Comparison of ENCODE assay signal across 17 cellular contexts in the genomic region with DNA sequence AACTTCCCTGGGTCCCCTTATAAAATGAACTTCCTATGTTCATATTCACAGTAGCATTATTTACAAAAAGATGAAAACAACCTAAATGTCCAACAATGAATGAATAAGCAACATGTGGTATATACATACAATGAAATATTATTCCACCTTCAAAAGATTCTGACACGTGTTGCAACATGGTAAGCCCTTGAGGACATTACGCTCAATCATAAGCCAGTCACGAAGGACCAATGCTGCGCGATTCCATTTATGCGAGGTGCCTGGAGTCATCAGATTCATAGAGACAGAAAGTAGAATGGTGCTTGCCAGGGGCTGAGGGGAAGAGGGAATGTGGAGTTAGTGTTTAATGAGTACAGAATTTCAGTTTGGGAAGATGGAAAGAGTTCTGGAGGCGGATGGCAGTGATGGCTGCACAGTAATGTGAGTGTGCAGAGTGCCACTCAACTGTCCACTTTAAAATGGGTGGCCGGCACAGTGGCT.
"Had no signal": no experiment of that assay in that cellular context is flagged by ENCODE, and none has a peak within 500 bp of the region (broad histone marks: within the 10 kb centered on the region; RNA-seq: fewer than 3 reads in every experiment).

No MANE protein-coding gene starts in this region.

- H3K9ac ChIP-seq: parathyroid adenoma had no signal

- H3K4me3 ChIP-seq: hepatocyte, prostate gland, spleen, stomach, thoracic aorta, transverse colon had no signal

- H3K27me3 ChIP-seq: foreskin keratinocyte, hepatocyte, transverse colon had no signal

- H3K36me3 ChIP-seq: prostate gland, spleen, stomach, thoracic aorta, transverse colon had no signal

- H3K27ac ChIP-seq: foreskin keratinocyte, hepatocyte, parathyroid adenoma, prostate gland, spleen, stomach, thoracic aorta, transverse colon had no signal

- H3K36me3 Mint-ChIP-seq: naive B cell; stimulated activated naive B cell treated with anti-CD40 and anti-IgM and Interleukin-4, amounts not matched to agents 10 μg/mL and 1 μg/mL and 100 μg/mL, for 72 hours had no signal

- H3K9me3 ChIP-seq: prostate gland, stomach, thoracic aorta, transverse colon had no signal

- H3K9me3 Mint-ChIP-seq: effector memory CD8-positive, alpha-beta T cell had no signal

- H3K4me3 Mint-ChIP-seq: effector memory CD8-positive, alpha-beta T cell; naive B cell; nephron; stimulated activated naive B cell treated with anti-CD40 and anti-IgM and Interleukin-4, amounts not matched to agents 10 μg/mL and 1 μg/mL and 100 μg/mL, for 72 hours had no signal

- H3K27ac Mint-ChIP-seq: effector memory CD8-positive, alpha-beta T cell; naive B cell; nephron; stimulated activated naive B cell treated with anti-CD40 and anti-IgM and Interleukin-4, amounts not matched to agents 10 μg/mL and 1 μg/mL and 100 μg/mL, for 72 hours had no signal

- DNase-seq: effector memory CD8-positive, alpha-beta T cell; foreskin keratinocyte; mesendoderm; naive B cell; spleen; stimulated activated CD4-positive, alpha-beta T cell treated with anti-CD3 and anti-CD28 coated beads, Interleukin-15, amount 100 ng/mL, for 24 hours; stimulated activated CD4-positive, alpha-beta T cell treated with anti-CD3 and anti-CD28 coated beads, Interleukin-1b, Interleukin-23, amount 100 ng/mL, for 48 hours; stimulated activated CD4-positive, alpha-beta T cell treated with anti-CD3 and anti-CD28 coated beads, Interleukin-4, amount 100 ng/mL, for 24 hours; stimulated activated naive B cell treated with anti-CD40 and anti-IgM and Interleukin-4, amounts not matched to agents 10 μg/mL and 1 μg/mL and 100 μg/mL, for 72 hours; stomach; substantia nigra; transverse colon had no signal

- H3K4me1 Mint-ChIP-seq: naive B cell; nephron; stimulated activated naive B cell treated with anti-CD40 and anti-IgM and Interleukin-4, amounts not matched to agents 10 μg/mL and 1 μg/mL and 100 μg/mL, for 72 hours had no signal

- H3K4me1 ChIP-seq: parathyroid adenoma, prostate gland, spleen, stomach, transverse colon had no signal
